ENCODE assay signal across 12 cellular contexts in the genomic region with DNA sequence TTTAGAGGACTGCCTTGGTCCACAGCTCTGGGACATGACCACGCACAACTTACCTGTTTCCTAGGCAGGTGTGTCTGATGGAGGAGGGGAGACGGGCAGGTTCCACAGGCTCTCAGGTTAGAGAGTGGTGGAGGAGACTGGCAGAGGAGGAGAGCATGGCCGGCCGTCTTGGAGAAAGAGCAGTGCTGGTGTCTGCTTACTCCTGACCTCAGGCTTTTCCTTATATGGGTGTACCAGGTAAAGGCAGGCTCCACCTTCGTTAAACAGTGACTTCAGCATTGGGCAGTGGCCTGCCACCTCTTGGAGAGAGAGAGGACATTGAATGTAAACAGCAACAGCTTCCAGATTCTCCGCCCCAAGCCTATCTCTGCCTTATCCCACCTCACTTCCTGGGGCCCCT. TPM values are rescaled to one million over a fixed set of nuclear protein-coding genes. Genes with fewer than 3 reads are reported as not detected.
DNase-seq lines count a peak whose midpoint lies in the region; ATAC-seq, FAIRE-seq and TF ChIP-seq lines count a peak whose summit lies in the region.
"Had no signal": no experiment of that assay in that cellular context is flagged by ENCODE, and none has a peak within 500 bp of the region (broad histone marks: within the 10 kb centered on the region; RNA-seq: fewer than 3 reads in every experiment).

A gene with protein sequence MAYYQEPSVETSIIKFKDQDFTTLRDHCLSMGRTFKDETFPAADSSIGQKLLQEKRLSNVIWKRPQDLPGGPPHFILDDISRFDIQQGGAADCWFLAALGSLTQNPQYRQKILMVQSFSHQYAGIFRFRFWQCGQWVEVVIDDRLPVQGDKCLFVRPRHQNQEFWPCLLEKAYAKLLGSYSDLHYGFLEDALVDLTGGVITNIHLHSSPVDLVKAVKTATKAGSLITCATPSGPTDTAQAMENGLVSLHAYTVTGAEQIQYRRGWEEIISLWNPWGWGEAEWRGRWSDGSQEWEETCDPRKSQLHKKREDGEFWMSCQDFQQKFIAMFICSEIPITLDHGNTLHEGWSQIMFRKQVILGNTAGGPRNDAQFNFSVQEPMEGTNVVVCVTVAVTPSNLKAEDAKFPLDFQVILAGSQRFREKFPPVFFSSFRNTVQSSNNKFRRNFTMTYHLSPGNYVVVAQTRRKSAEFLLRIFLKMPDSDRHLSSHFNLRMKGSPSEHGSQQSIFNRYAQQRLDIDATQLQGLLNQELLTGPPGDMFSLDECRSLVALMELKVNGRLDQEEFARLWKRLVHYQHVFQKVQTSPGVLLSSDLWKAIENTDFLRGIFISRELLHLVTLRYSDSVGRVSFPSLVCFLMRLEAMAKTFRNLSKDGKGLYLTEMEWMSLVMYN (minus strand): TSS at position 198 of the 400 bp plus-strand sequence. CDS start 20,121 bp downstream, outside the sequence.

- H3K36me3 ChIP-seq in breast epithelium (no peaks in the 10 kb centered on the region), HepG2 (replicated peaks in 1 of 2; ENCODE audit: control insufficient read depth in 1 of 2, insufficient read depth in 2 of 2, low read length in 2 of 2) (no peaks in the 10 kb centered on the region)

- TF ChIP-seq RAD21 in HepG2 (CRISPR knock-in tag; IDR thresholded peaks at IDR 0.05): no peak

- no peaks in the 10 kb centered on the region for H3K9me3 ChIP-seq in breast epithelium
- H3K9me3 ChIP-seq in HepG2 (ENCODE audit: low read length): no peaks in the 10 kb centered on the region

- H3K36me3 Mint-ChIP-seq in activated CD4-positive, alpha-beta T cell treated with anti-CD3 and anti-CD28 coated beads for 36 hours (ENCODE audit: low read depth): no peaks in the 10 kb centered on the region

- no TSS peak for BruUV-seq in HepG2 (replicated peaks; lab: Mats Ljungman, UMichigan)

- TF ChIP-seq EP300 in HepG2 (IDR thresholded peaks at IDR 0.05; ENCODE audit: low read depth in 2 of 2, low read length in 2 of 2): no peak
- no peak for TF ChIP-seq EP300 in HepG2 (CRISPR knock-in tag; IDR thresholded peaks at IDR 0.05; ENCODE audit: borderline replicate concordance)

- no peaks in the 10 kb centered on the region for H4K20me1 ChIP-seq in HepG2 (ENCODE audit: insufficient read depth, low read length)

- no peak within 1 kb of the TSS for H3K27ac Mint-ChIP-seq in activated CD4-positive, alpha-beta T cell treated with anti-CD3 and anti-CD28 coated beads for 36 hours

- ATAC-seq in HepG2 (peak; percentile 36; the same call in 2 of the 3 replicates), HG03025 (IDR thresholded peaks at IDR 0.05; ENCODE audit: low FRiP score, unreplicated experiment) (no peak)
- ATAC-seq in activated CD4-positive, CD25-positive, alpha-beta regulatory T cell treated with anti-CD3 and anti-CD28 coated beads, Interleukin-2, amount 50 U/mL, for 24 hours: no peak
- no peak for ATAC-seq in activated CD4-positive, alpha-beta T cell treated with anti-CD3 and anti-CD28 coated beads for 36 hours

- in situ Hi-C loops in HepG2 (cut with HindIII; ENCODE audit: extremely low pct_ligation_motif_present, low pct_unique_long_range_greater_than_20kb): no loop called here

- CTCF ChIA-PET in HepG2 (lab: Yijun Ruan, JAX; ENCODE audit: low intra/inter-chr PET ratio, low total read pairs): no interaction called here
- CTCF ChIA-PET in activated CD4-positive, alpha-beta T cell treated with anti-CD3 and anti-CD28 coated beads for 36 hours (lab: Charles Lee): no interaction called here

- H3K4me1 Mint-ChIP-seq in activated CD4-positive, alpha-beta T cell treated with anti-CD3 and anti-CD28 coated beads for 36 hours: no peaks in the 10 kb centered on the region
- H3K4me1 Mint-ChIP-seq: central memory CD8-positive, alpha-beta T cell had no signal

- H3K4me3 ChIP-seq in breast epithelium (peak within 1 kb of the TSS in 1 of 3 donors; percentile 22), HepG2 (replicated peaks in 1 of 3; ENCODE audit: insufficient read depth in 1 of 3, low read depth in 2 of 3, low read length in 3 of 3) (no peak within 1 kb of the TSS)

- FAIRE-seq in HepG2 (lab: Jason Lieb, UNC): no peak

- H3K9me3 Mint-ChIP-seq in activated CD4-positive, alpha-beta T cell treated with anti-CD3 and anti-CD28 coated beads for 36 hours (ENCODE audit: low read depth): no peaks in the 10 kb centered on the region
- H3K9me3 Mint-ChIP-seq: central memory CD8-positive, alpha-beta T cell had no signal

- TF ChIP-seq POLR2A in breast epithelium (IDR thresholded peaks at IDR 0.05): no peak
- TF ChIP-seq POLR2A in HepG2 (IDR thresholded peaks at IDR 0.05; ENCODE audit: insufficient read depth in 1 of 2, low read depth in 2 of 2, low read length in 2 of 2): no peak

- no peaks in the 10 kb centered on the region for H3K4me1 ChIP-seq in breast epithelium
- no peaks in the 10 kb centered on the region for H3K4me1 ChIP-seq in HepG2 (ENCODE audit: insufficient read depth, low read length)

- intact Hi-C loops in breast epithelium (cut with DNase I; ENCODE audit: low total_unique reads) (no loop called here), HepG2 (cut with micrococcal nuclease; ENCODE audit: unreplicated experiment) (no loop called here)
- intact Hi-C loops in activated CD4-positive, alpha-beta T cell treated with anti-CD3 and anti-CD28 coated beads for 36 hours (cut with DNase I, micrococcal nuclease): no loop called here

- H2AFZ ChIP-seq in HepG2 (ENCODE audit: low read length): no peak within 1 kb of the TSS

- no peaks in the 10 kb centered on the region for H3K27me3 ChIP-seq in breast epithelium
- peaks cover 0 to 4% of the 10 kb centered on the region in 2 experiments; a peak in 2 of 5 replicates for H3K27me3 ChIP-seq in HepG2 (ENCODE audit: control insufficient read depth in 1 of 2, insufficient read depth in 2 of 2, low read length in 2 of 2)

- DNase-seq in COR-L47 (lab: John Stamatoyannopoulos, UW) (peak; percentile 0), NCI-H146 (lab: John Stamatoyannopoulos, UW) (peak; percentile 91), breast epithelium (ENCODE audit: low spot score in 2 of 2) (peak; percentile 62 to 72), HepG2 (ENCODE audit: low spot score) (no peak)
- DNase-seq in activated CD4-positive, alpha-beta T cell treated with anti-CD3 and anti-CD28 coated beads for 36 hours: no peak
- no peak for DNase-seq in activated CD8-positive, alpha-beta memory T cell treated with anti-CD3 and anti-CD28 coated beads for 24 hours
- DNase-seq: activated CD4-positive, alpha-beta T cell treated with anti-CD3 and anti-CD28 coated beads, Interleukin-2, amount 50 U/mL, for 1 hour; NCI-H226 had no signal

- WGBS in HepG2 (ENCODE audit: low lambda C conversion rate): 8% methylated on average over 6 of the region's 6 CpGs

- H3K9ac ChIP-seq in HepG2 (ENCODE audit: insufficient read depth, low read depth, low read length): no peak within 1 kb of the TSS

- H3K4me3 Mint-ChIP-seq in activated CD4-positive, alpha-beta T cell treated with anti-CD3 and anti-CD28 coated beads for 36 hours: no peak within 1 kb of the TSS
- H3K4me3 Mint-ChIP-seq: central memory CD8-positive, alpha-beta T cell had no signal

- no peak for TF ChIP-seq CTCF in breast epithelium (IDR thresholded peaks at IDR 0.05)
- no peak for TF ChIP-seq CTCF in HepG2 (CRISPR knock-in tag; IDR thresholded peaks at IDR 0.05)

- H3K4me2 ChIP-seq in HepG2 (ENCODE audit: low read depth, low read length): no peak within 1 kb of the TSS

- peak within 1 kb of the TSS in 1 of 2 donors; percentile 48 for H3K27ac ChIP-seq in breast epithelium
- H3K27ac ChIP-seq in HepG2 (ENCODE audit: extremely low read length, insufficient read depth, low read length): no peak within 1 kb of the TSS

- POLR2A ChIA-PET in HepG2 (lab: Yijun Ruan, JAX): no interaction called here
- POLR2A ChIA-PET in activated CD4-positive, alpha-beta T cell treated with anti-CD3 and anti-CD28 coated beads for 36 hours (lab: Charles Lee): no interaction called here

- H3K27me3 Mint-ChIP-seq in activated CD4-positive, alpha-beta T cell treated with anti-CD3 and anti-CD28 coated beads for 36 hours: peaks cover 2% of the 10 kb centered on the region

- H3K79me2 ChIP-seq in HepG2 (ENCODE audit: insufficient read depth, low read length): no peaks in the 10 kb centered on the region

TF ChIP-seq in HepG2, 621 proteins besides CTCF, POLR2A, EP300 and RAD21:
- TF ChIP-seq MAFF (IDR thresholded peaks at IDR 0.05; ENCODE audit: low read depth, low read length) (no peak), FOXA3 (CRISPR knock-in tag; IDR thresholded peaks at IDR 0.05) (0 out of 2 replicates have a peak, but pooled peaks have one; percentile 15), SRF (IDR thresholded peaks at IDR 0.05; ENCODE audit: low read depth, low read length) (peak; percentile 59; the same call in 1 of the 2 replicates), FOXA1 (IDR thresholded peaks at IDR 0.05) (no peak), FOXA1 (CRISPR knock-in tag; IDR thresholded peaks at IDR 0.05) (peak; percentile 40; the same call in 1 of the 2 replicates)

RNA-seq across cellular contexts. Expression of the gene that starts here (rescaled TPM):
- total RNA-seq in breast epithelium: 10 to 100 TPM in 2 of 3 donors, not detected in 1; 33.8 to 44.6 TPM
- not detected in 2 replicates for total RNA-seq in HepG2 (2016; rRNA removed; fragmentation: Illumina TruSeq; extraction: Trizol)
- not detected in 2 replicates for total RNA-seq in HepG2 (2016; cell fraction: cytosol; rRNA removed; fragmentation: Illumina TruSeq; extraction: Trizol; ENCODE audit: low read depth)
- total RNA-seq in HepG2 (2016; cell fraction: insoluble cytoplasmic fraction; rRNA removed; fragmentation: Illumina TruSeq; extraction: Trizol): not detected in 2 replicates
- not detected in 2 replicates for total RNA-seq in HepG2 (2016; cell fraction: membrane; rRNA removed; fragmentation: Illumina TruSeq; extraction: Trizol)
- not detected in 2 replicates for total RNA-seq in HepG2 (2016; cell fraction: nucleus; rRNA removed; fragmentation: Illumina TruSeq; extraction: Trizol)
- not detected in 2 replicates for polyA plus RNA-seq in HepG2 (2011; rRNA removed)
- polyA plus RNA-seq in HepG2 (2011; cell fraction: cytosol; rRNA removed): not detected in 2 replicates
- polyA plus RNA-seq in HepG2 (2011; cell fraction: nucleus; rRNA removed): not detected in 2 replicates
- not detected in 2 replicates for polyA plus RNA-seq in HepG2 (2012)
- not detected in 2 replicates for polyA plus RNA-seq in HepG2 (2016; cell fraction: cytosol; fragmentation: Illumina TruSeq; extraction: Trizol; ENCODE audit: low read depth)
- not detected in 2 replicates for polyA plus RNA-seq in HepG2 (2016; cell fraction: insoluble cytoplasmic fraction; fragmentation: Illumina TruSeq; extraction: Trizol; ENCODE audit: low read depth)
- not detected in 2 replicates for polyA plus RNA-seq in HepG2 (2016; cell fraction: membrane; fragmentation: Illumina TruSeq; extraction: Trizol; ENCODE audit: low read depth)
- not detected in 2 replicates for polyA plus RNA-seq in HepG2 (2016; cell fraction: nucleus; fragmentation: Illumina TruSeq; extraction: Trizol; ENCODE audit: insufficient read depth, low read depth)
- polyA minus RNA-seq in HepG2 (2011; rRNA and poly(A)+ RNA removed; ENCODE audit: low replicate concordance): not detected in 2 replicates
- polyA minus RNA-seq in HepG2 (2011; cell fraction: cytosol; rRNA and poly(A)+ RNA removed): not detected in 2 replicates
- not detected in 2 replicates for polyA minus RNA-seq in HepG2 (2011; cell fraction: nucleus; rRNA and poly(A)+ RNA removed)
- total RNA-seq in activated CD4-positive, alpha-beta T cell treated with anti-CD3 and anti-CD28 coated beads for 36 hours: not detected
- total RNA-seq: pulmonary artery endothelial cell had no signal

Comparison
In these comparisons a context has a peak if more than half of its experiments do, and no peak if none do; other contexts are left out.
1. Peak in ATAC-seq in HepG2; RNA of the gene not detected or under 1 TPM.
2. DNase-seq: peak in COR-L47 (single experiment), NCI-H146 (single experiment) and breast epithelium (2 of 2); none in HepG2 (single experiment), activated CD4-positive, alpha-beta T cell treated with anti-CD3 and anti-CD28 coated beads for 36 hours (single experiment) and activated CD8-positive, alpha-beta memory T cell treated with anti-CD3 and anti-CD28 coated beads for 24 hours (single experiment).